Comparison of ENCODE assay signal across 1 cellular context in the genomic region with DNA sequence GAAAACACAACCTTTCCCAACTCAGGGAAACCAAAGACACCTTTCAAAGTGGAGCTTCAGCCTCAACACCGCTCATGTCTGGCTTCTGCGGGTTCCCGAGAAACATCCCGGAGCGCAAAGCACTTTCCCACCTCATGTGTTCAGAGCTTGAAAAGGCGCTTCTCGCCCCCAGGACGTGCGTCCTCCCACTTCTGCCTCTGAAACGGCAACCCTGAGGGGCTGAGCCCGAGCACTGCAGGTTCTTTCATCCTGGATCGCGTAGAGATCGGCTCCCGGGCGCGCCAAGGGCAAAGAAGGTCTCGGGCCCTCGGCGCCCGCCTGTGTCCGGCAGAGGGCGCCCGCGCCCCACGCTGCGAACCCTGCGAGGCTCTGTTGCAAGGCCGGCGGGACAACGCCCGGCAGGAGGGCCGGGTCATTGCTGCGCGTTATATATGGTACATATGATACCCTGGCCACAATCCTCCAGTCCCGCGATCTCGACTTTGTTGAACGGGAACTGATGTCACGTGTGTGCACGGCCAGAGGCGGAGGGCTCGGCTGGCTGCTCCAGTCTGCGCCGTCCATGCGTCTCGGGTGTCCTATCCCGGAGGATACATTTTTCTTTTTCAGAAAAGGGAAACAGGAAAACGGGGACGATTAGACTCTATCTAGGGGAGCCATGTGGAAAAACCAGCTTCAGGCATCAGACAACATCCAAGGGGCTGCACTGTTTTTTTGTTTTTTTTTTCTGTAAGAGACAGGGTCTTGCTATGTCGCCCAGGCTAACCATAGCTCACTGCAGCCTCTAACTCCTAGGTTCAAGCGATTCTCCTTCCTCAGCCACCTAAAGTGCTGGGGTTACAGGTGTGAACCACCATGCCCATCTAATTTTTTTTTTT.
TF ChIP-seq lines count a peak whose summit lies in the region.

No MANE protein-coding gene starts in this region.

TF ChIP-seq in IMR-90, 13 proteins besides CTCF, POLR2A, EP300 and RAD21:
- TF ChIP-seq, protein P1, sequence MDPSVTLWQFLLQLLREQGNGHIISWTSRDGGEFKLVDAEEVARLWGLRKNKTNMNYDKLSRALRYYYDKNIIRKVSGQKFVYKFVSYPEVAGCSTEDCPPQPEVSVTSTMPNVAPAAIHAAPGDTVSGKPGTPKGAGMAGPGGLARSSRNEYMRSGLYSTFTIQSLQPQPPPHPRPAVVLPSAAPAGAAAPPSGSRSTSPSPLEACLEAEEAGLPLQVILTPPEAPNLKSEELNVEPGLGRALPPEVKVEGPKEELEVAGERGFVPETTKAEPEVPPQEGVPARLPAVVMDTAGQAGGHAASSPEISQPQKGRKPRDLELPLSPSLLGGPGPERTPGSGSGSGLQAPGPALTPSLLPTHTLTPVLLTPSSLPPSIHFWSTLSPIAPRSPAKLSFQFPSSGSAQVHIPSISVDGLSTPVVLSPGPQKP (IDR thresholded peaks at IDR 0.05; ENCODE audit: borderline replicate concordance, low read depth, low read length), result no peak
- TF ChIP-seq, protein P2, sequence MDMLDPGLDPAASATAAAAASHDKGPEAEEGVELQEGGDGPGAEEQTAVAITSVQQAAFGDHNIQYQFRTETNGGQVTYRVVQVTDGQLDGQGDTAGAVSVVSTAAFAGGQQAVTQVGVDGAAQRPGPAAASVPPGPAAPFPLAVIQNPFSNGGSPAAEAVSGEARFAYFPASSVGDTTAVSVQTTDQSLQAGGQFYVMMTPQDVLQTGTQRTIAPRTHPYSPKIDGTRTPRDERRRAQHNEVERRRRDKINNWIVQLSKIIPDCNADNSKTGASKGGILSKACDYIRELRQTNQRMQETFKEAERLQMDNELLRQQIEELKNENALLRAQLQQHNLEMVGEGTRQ (IDR thresholded peaks at IDR 0.05; ENCODE audit: low read depth, low read length), result peak; percentile 89
- TF ChIP-seq CEBPB (IDR thresholded peaks at IDR 0.05; ENCODE audit: low read depth, low read length), result peak; percentile 91
- 0 out of 2 replicates have a peak, but pooled peaks have one; percentile 21 for TF ChIP-seq MAZ (IDR thresholded peaks at IDR 0.05; ENCODE audit: borderline replicate concordance, low read depth, low read length)
- TF ChIP-seq SMC3 (IDR thresholded peaks at IDR 0.05; ENCODE audit: low read depth, low read length), result peak; percentile 99
- peak; percentile 61; the same call in 1 of the 2 replicates for TF ChIP-seq MXI1 (IDR thresholded peaks at IDR 0.05; ENCODE audit: borderline replicate concordance, low read depth, low read length)
- peak; percentile 57 for TF ChIP-seq BHLHE40 (IDR thresholded peaks at IDR 0.05; ENCODE audit: low read depth, low read length)
- TF ChIP-seq FOS (IDR thresholded peaks at IDR 0.05; ENCODE audit: low read depth, low read length), result no peak
